7 cellular contexts compared by ENCODE assay signal in genomic region chr6:26543953-26544352, GRCh38. TPM values are rescaled to one million over a fixed set of nuclear protein-coding genes. Genes with fewer than 3 reads are reported as not detected.
DNase-seq lines count a peak whose midpoint lies in the region; ATAC-seq, FAIRE-seq and TF ChIP-seq lines count a peak whose summit lies in the region.

No MANE protein-coding gene starts in this region.

- H3F3A ChIP-seq in Loucy (ENCODE audit: low read depth) (no peaks in the 10 kb centered on the region), neural progenitor cell (ENCODE audit: low read depth) (peaks cover 17% of the 10 kb centered on the region)

- H3K4me3 ChIP-seq in Loucy (ENCODE audit: low read length, poor library complexity, severe bottlenecking): no peak overlapping the region
- H3K4me3 ChIP-seq in neural progenitor cell: no peak overlapping the region
- H3K4me3 ChIP-seq in HAP-1: no peak overlapping the region

- intact Hi-C loops in MCF 10A (cut with micrococcal nuclease): no loop called here

- H3K36me3 Mint-ChIP-seq in MCF 10A (ENCODE audit: insufficient read depth, unreplicated experiment) (peaks cover 72% of the 10 kb centered on the region), neural progenitor cell (peaks cover 11% of the 10 kb centered on the region)

- H3K36me3 ChIP-seq in Loucy (ENCODE audit: insufficient read depth, low read length) (peaks cover 13% of the 10 kb centered on the region; the same call in 1 of the 2 replicates), neural progenitor cell (peaks cover 3% of the 10 kb centered on the region), HAP-1 (replicated peaks) (peaks cover 44% of the 10 kb centered on the region)

- H3K9me3 ChIP-seq in Loucy (ENCODE audit: insufficient read depth, low read depth, low read length) (no peaks in the 10 kb centered on the region), neural progenitor cell (ENCODE audit: low read depth) (no peaks in the 10 kb centered on the region), HAP-1 (no peaks in the 10 kb centered on the region)

- H3K27me3 Mint-ChIP-seq in MCF 10A (ENCODE audit: insufficient read depth, unreplicated experiment): no peaks in the 10 kb centered on the region
- H3K27me3 Mint-ChIP-seq in neural progenitor cell (ENCODE audit: insufficient read depth, low read depth): no peaks in the 10 kb centered on the region

- H4K20me1 ChIP-seq in Loucy (ENCODE audit: insufficient read depth, low read length, poor library complexity, severe bottlenecking) (peaks cover 23% of the 10 kb centered on the region), neural progenitor cell (ENCODE audit: low read depth) (peaks cover 5% of the 10 kb centered on the region)

- in situ Hi-C loops in HAP-1 (cut with MboI; ENCODE audit: low sequenced_read_pairs): no loop called here

- DNase-seq in MCF 10A (ENCODE audit: unreplicated experiment) (peak; percentile 41), neural progenitor cell (ENCODE audit: low spot score) (no peak), HAP-1 (ENCODE audit: low spot score in 2 of 2) (no peak)

- CTCF ChIA-PET in MCF 10A (lab: Yijun Ruan, JAX): interaction anchor here (0.6 kb wide), 1 partner anchor 1152 kb away, joined by 4 read pairs; no protein-coding TSS in a partner anchor

- H3K9me2 ChIP-seq in Loucy (replicated peaks; ENCODE audit: low read depth, low read length): no peaks in the 10 kb centered on the region

- ATAC-seq in HG03196 (IDR thresholded peaks at IDR 0.05; ENCODE audit: unreplicated experiment): no peak
- no peak for ATAC-seq in HG03108 (IDR thresholded peaks at IDR 0.05; ENCODE audit: unreplicated experiment)

- H3K9me3 Mint-ChIP-seq in MCF 10A (ENCODE audit: unreplicated experiment) (no peaks in the 10 kb centered on the region), neural progenitor cell (no peaks in the 10 kb centered on the region)

- H3K79me2 ChIP-seq in Loucy (ENCODE audit: insufficient read depth, low read length) (peaks cover 58% of the 10 kb centered on the region), neural progenitor cell (ENCODE audit: low read depth) (peaks cover 39% of the 10 kb centered on the region)

- H3K4me1 ChIP-seq in Loucy (ENCODE audit: insufficient read depth, low read length, poor library complexity, severe bottlenecking) (peaks cover 31% of the 10 kb centered on the region), neural progenitor cell (peaks cover 3% of the 10 kb centered on the region), HAP-1 (peaks cover 3% of the 10 kb centered on the region)

- H3K27ac ChIP-seq in neural progenitor cell: no peak overlapping the region

- TF ChIP-seq CTCF in Loucy (conservative IDR thresholded peaks at IDR 0.05; ENCODE audit: low read length): peak; percentile 60
- peak; percentile 46 for TF ChIP-seq CTCF in MCF 10A (IDR thresholded peaks at IDR 0.05; ENCODE audit: unreplicated experiment)
- TF ChIP-seq CTCF in neural progenitor cell (IDR thresholded peaks at IDR 0.05): peak; percentile 31

- H3K27me3 ChIP-seq in Loucy (ENCODE audit: insufficient read depth, low read length, poor library complexity, severe bottlenecking) (no peaks in the 10 kb centered on the region), neural progenitor cell (no peaks in the 10 kb centered on the region), HAP-1 (ENCODE audit: low read depth) (no peaks in the 10 kb centered on the region)

- H2AFZ ChIP-seq in Loucy (ENCODE audit: low read length) (no peak overlapping the region), neural progenitor cell (replicated peaks) (no peak overlapping the region)

- H3K27ac Mint-ChIP-seq in MCF 10A (ENCODE audit: low read depth, unreplicated experiment): no peak overlapping the region
- H3K27ac Mint-ChIP-seq in neural progenitor cell: no peak overlapping the region

- BruUV-seq in MCF 10A (replicated peaks; lab: Mats Ljungman, UMichigan): no TSS peak

- H3K9ac ChIP-seq in Loucy (ENCODE audit: low read depth, low read length, poor library complexity, severe bottlenecking) (no peak overlapping the region), neural progenitor cell (no peak overlapping the region)

- no peak overlapping the region for H3K4me3 Mint-ChIP-seq in MCF 10A (ENCODE audit: unreplicated experiment)
- H3K4me3 Mint-ChIP-seq in neural progenitor cell: no peak overlapping the region

- peak; percentile 51 for FAIRE-seq in G401.6 (lab: Jason Lieb, UNC)

- H3K4me2 ChIP-seq in Loucy (ENCODE audit: low read depth, low read length, poor library complexity, severe bottlenecking) (no peak overlapping the region), neural progenitor cell (no peak overlapping the region)

- POLR2A ChIA-PET in MCF 10A (lab: Yijun Ruan, JAX): no interaction called here

- peaks cover 11% of the 10 kb centered on the region for H3K4me1 Mint-ChIP-seq in MCF 10A (ENCODE audit: insufficient read depth, unreplicated experiment)
- peaks cover 18% of the 10 kb centered on the region for H3K4me1 Mint-ChIP-seq in neural progenitor cell

RNA-seq across cellular contexts. Expression of gene HMGN4, which starts 5.8 kb away (rescaled TPM):
- 71.7 and 75.4 TPM in 2 replicates for total RNA-seq in MCF 10A (2022)
- total RNA-seq in neural progenitor cell (ENCODE audit: low replicate concordance): 81.8 and 86.8 TPM in 2 replicates

RNA-seq across cellular contexts. Expression of gene BTN1A1, which starts 43.9 kb away (rescaled TPM):
- total RNA-seq in MCF 10A (2022): not detected in 2 replicates
- total RNA-seq in neural progenitor cell (ENCODE audit: low replicate concordance): not detected in 2 replicates

RNA-seq across cellular contexts. Expression of gene ABT1, which starts 52.8 kb away (rescaled TPM):
- 11.9 and 12.9 TPM in 2 replicates for total RNA-seq in MCF 10A (2022)
- total RNA-seq in neural progenitor cell (ENCODE audit: low replicate concordance): 13.1 and 17.3 TPM in 2 replicates
